1 cellular context compared by ENCODE assay signal in the genomic region with DNA sequence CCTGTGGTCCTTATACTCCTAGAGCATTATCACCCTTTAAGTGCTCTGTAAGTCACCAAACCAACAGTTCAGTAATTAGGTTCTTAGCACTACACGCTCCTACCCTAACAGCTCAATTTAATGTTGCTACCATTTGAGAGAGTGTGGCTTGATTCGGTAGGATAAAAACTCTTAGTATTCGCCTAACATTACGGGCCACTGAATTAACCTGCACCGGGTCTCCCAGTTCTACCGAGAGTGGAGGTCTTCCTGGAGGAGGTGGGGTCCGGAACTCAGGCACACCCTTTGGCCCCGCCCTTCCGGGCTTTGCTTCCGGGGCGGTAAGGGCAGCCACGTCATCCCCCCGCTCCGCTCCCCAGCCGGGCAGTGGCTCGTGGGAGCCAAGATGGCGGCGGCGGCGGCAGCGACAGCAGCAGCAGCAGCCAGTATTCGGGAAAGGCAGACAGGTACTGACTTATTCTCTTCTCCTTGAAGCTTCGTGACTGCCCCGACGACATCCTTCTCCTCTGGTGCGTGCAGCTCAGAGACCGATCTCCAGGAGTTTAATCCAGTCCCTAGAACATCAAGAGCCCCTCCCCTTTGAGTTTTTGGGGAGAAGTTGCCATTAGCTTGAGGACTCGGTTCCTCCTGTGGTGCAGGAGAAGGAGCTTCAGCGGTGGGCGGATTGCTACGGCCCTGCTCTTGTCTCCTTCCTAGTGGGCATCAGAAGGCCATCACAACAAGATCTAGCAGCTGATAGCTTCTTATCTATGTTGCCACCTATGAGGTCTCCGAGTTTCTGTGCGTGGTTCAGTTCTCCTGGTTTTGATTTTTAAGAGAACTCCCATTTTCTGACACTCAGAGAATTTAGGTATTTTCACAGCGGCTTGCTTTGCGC.
TF ChIP-seq lines count a peak whose summit lies in the region.

A gene with protein sequence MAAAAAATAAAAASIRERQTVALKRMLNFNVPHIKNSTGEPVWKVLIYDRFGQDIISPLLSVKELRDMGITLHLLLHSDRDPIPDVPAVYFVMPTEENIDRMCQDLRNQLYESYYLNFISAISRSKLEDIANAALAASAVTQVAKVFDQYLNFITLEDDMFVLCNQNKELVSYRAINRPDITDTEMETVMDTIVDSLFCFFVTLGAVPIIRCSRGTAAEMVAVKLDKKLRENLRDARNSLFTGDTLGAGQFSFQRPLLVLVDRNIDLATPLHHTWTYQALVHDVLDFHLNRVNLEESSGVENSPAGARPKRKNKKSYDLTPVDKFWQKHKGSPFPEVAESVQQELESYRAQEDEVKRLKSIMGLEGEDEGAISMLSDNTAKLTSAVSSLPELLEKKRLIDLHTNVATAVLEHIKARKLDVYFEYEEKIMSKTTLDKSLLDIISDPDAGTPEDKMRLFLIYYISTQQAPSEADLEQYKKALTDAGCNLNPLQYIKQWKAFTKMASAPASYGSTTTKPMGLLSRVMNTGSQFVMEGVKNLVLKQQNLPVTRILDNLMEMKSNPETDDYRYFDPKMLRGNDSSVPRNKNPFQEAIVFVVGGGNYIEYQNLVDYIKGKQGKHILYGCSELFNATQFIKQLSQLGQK (plus strand): TSS at position 366 of the 877 bp plus-strand sequence. CDS start 20 bp downstream, at position 386.

TF ChIP-seq in K562, 482 proteins besides CTCF, POLR2A, EP300 and RAD21 (continued from another document and continues in another):
- TF ChIP-seq, protein P1, sequence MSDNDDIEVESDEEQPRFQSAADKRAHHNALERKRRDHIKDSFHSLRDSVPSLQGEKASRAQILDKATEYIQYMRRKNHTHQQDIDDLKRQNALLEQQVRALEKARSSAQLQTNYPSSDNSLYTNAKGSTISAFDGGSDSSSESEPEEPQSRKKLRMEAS (CRISPR knock-in tag; IDR thresholded peaks at IDR 0.05), result peak; percentile 56; the same call in 1 of the 2 replicates
- TF ChIP-seq, protein P2, sequence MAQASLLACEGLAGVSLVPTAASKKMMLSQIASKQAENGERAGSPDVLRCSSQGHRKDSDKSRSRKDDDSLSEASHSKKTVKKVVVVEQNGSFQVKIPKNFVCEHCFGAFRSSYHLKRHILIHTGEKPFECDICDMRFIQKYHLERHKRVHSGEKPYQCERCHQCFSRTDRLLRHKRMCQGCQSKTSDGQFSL (CRISPR knock-in tag; IDR thresholded peaks at IDR 0.05), result peak; percentile 57; the same call in 1 of the 2 replicates
- TF ChIP-seq, protein P2 (tag; IDR thresholded peaks at IDR 0.05), result no peak
- TF ChIP-seq, protein P3, sequence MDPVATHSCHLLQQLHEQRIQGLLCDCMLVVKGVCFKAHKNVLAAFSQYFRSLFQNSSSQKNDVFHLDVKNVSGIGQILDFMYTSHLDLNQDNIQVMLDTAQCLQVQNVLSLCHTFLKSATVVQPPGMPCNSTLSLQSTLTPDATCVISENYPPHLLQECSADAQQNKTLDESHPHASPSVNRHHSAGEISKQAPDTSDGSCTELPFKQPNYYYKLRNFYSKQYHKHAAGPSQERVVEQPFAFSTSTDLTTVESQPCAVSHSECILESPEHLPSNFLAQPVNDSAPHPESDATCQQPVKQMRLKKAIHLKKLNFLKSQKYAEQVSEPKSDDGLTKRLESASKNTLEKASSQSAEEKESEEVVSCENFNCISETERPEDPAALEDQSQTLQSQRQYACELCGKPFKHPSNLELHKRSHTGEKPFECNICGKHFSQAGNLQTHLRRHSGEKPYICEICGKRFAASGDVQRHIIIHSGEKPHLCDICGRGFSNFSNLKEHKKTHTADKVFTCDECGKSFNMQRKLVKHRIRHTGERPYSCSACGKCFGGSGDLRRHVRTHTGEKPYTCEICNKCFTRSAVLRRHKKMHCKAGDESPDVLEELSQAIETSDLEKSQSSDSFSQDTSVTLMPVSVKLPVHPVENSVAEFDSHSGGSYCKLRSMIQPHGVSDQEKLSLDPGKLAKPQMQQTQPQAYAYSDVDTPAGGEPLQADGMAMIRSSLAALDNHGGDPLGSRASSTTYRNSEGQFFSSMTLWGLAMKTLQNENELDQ (CRISPR knock-in tag; IDR thresholded peaks at IDR 0.05; ENCODE audit: borderline replicate concordance), result no peak
- TF ChIP-seq MAFK (IDR thresholded peaks at IDR 0.05; ENCODE audit: low read length), result no peak
- no peak for TF ChIP-seq KLF16 (IDR thresholded peaks at IDR 0.05)
- TF ChIP-seq ZNF347 (CRISPR knock-in tag; IDR thresholded peaks at IDR 0.05; ENCODE audit: low read depth), result no peak
- TF ChIP-seq, protein P4, sequence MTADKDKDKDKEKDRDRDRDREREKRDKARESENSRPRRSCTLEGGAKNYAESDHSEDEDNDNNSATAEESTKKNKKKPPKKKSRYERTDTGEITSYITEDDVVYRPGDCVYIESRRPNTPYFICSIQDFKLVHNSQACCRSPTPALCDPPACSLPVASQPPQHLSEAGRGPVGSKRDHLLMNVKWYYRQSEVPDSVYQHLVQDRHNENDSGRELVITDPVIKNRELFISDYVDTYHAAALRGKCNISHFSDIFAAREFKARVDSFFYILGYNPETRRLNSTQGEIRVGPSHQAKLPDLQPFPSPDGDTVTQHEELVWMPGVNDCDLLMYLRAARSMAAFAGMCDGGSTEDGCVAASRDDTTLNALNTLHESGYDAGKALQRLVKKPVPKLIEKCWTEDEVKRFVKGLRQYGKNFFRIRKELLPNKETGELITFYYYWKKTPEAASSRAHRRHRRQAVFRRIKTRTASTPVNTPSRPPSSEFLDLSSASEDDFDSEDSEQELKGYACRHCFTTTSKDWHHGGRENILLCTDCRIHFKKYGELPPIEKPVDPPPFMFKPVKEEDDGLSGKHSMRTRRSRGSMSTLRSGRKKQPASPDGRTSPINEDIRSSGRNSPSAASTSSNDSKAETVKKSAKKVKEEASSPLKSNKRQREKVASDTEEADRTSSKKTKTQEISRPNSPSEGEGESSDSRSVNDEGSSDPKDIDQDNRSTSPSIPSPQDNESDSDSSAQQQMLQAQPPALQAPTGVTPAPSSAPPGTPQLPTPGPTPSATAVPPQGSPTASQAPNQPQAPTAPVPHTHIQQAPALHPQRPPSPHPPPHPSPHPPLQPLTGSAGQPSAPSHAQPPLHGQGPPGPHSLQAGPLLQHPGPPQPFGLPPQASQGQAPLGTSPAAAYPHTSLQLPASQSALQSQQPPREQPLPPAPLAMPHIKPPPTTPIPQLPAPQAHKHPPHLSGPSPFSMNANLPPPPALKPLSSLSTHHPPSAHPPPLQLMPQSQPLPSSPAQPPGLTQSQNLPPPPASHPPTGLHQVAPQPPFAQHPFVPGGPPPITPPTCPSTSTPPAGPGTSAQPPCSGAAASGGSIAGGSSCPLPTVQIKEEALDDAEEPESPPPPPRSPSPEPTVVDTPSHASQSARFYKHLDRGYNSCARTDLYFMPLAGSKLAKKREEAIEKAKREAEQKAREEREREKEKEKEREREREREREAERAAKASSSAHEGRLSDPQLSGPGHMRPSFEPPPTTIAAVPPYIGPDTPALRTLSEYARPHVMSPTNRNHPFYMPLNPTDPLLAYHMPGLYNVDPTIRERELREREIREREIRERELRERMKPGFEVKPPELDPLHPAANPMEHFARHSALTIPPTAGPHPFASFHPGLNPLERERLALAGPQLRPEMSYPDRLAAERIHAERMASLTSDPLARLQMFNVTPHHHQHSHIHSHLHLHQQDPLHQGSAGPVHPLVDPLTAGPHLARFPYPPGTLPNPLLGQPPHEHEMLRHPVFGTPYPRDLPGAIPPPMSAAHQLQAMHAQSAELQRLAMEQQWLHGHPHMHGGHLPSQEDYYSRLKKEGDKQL (CRISPR knock-in tag; IDR thresholded peaks at IDR 0.05; ENCODE audit: borderline replicate concordance), result no peak
- TF ChIP-seq HNRNPLL (IDR thresholded peaks at IDR 0.05; ENCODE audit: low read depth, low read length, poor library complexity, severe bottlenecking), result no peak
- TF ChIP-seq, protein P5, sequence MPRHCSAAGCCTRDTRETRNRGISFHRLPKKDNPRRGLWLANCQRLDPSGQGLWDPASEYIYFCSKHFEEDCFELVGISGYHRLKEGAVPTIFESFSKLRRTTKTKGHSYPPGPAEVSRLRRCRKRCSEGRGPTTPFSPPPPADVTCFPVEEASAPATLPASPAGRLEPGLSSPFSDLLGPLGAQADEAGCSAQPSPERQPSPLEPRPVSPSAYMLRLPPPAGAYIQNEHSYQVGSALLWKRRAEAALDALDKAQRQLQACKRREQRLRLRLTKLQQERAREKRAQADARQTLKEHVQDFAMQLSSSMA (CRISPR knock-in tag; IDR thresholded peaks at IDR 0.05), result no peak
- TF ChIP-seq, protein P6, sequence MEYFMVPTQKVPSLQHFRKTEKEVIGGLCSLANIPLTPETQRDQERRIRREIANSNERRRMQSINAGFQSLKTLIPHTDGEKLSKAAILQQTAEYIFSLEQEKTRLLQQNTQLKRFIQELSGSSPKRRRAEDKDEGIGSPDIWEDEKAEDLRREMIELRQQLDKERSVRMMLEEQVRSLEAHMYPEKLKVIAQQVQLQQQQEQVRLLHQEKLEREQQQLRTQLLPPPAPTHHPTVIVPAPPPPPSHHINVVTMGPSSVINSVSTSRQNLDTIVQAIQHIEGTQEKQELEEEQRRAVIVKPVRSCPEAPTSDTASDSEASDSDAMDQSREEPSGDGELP (CRISPR knock-in tag; IDR thresholded peaks at IDR 0.05; ENCODE audit: borderline replicate concordance), result peak; percentile 85
- no peak for TF ChIP-seq PHTF2 (CRISPR knock-in tag; IDR thresholded peaks at IDR 0.05)
- TF ChIP-seq, protein P7, sequence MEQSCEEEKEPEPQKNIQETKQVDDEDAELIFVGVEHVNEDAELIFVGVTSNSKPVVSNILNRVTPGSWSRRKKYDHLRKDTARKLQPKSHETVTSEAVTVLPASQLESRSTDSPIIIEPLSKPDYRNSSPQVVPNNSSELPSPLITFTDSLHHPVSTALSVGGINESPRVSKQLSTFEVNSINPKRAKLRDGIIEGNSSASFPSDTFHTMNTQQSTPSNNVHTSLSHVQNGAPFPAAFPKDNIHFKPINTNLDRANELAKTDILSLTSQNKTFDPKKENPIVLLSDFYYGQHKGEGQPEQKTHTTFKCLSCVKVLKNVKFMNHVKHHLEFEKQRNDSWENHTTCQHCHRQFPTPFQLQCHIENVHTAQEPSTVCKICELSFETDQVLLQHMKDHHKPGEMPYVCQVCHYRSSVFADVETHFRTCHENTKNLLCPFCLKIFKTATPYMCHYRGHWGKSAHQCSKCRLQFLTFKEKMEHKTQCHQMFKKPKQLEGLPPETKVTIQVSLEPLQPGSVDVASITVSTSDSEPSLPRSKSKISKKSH (CRISPR knock-in tag; IDR thresholded peaks at IDR 0.05), result no peak
- TF ChIP-seq KHSRP (IDR thresholded peaks at IDR 0.05), result no peak
- TF ChIP-seq, protein P8, sequence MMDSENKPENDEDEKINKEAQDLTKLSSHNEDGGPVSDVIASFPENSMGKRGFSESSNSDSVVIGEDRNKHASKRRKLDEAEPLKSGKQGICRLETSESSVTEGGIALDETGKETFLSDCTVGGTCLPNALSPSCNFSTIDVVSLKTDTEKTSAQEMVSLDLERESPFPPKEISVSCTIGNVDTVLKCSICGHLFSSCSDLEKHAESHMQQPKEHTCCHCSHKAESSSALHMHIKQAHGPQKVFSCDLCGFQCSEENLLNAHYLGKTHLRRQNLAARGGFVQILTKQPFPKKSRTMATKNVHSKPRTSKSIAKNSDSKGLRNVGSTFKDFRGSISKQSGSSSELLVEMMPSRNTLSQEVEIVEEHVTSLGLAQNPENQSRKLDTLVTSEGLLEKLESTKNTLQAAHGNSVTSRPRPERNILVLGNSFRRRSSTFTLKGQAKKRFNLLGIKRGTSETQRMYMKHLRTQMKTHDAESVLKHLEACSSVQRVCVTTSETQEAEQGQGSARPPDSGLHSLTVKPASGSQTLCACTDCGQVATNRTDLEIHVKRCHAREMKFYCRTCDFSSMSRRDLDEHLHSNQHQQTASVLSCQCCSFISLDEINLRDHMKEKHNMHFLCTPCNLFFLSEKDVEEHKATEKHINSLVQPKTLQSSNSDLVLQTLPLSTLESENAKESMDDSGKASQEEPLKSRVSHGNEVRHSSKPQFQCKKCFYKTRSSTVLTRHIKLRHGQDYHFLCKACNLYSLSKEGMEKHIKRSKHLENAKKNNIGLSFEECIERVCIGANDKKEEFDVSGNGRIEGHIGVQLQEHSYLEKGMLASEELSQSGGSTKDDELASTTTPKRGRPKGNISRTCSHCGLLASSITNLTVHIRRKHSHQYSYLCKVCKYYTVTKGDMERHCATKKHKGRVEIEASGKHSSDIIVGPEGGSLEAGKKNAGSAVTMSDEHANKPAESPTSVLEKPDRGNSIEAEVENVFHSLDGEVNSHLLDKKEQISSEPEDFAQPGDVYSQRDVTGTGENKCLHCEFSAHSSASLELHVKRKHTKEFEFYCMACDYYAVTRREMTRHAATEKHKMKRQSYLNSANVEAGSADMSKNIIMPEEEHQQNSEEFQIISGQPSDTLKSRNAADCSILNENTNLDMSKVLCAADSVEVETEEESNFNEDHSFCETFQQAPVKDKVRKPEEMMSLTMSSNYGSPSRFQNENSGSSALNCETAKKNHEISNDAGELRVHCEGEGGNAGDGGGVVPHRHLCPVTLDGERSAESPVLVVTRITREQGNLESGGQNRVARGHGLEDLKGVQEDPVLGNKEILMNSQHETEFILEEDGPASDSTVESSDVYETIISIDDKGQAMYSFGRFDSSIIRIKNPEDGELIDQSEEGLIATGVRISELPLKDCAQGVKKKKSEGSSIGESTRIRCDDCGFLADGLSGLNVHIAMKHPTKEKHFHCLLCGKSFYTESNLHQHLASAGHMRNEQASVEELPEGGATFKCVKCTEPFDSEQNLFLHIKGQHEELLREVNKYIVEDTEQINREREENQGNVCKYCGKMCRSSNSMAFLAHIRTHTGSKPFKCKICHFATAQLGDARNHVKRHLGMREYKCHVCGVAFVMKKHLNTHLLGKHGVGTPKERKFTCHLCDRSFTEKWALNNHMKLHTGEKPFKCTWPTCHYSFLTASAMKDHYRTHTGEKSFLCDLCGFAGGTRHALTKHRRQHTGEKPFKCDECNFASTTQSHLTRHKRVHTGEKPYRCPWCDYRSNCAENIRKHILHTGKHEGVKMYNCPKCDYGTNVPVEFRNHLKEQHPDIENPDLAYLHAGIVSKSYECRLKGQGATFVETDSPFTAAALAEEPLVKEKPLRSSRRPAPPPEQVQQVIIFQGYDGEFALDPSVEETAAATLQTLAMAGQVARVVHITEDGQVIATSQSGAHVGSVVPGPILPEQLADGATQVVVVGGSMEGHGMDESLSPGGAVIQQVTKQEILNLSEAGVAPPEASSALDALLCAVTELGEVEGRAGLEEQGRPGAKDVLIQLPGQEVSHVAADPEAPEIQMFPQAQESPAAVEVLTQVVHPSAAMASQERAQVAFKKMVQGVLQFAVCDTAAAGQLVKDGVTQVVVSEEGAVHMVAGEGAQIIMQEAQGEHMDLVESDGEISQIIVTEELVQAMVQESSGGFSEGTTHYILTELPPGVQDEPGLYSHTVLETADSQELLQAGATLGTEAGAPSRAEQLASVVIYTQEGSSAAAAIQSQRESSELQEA (IDR thresholded peaks at IDR 0.05; ENCODE audit: low read depth), result no peak
- TF ChIP-seq CBX1 (IDR thresholded peaks at IDR 0.05; ENCODE audit: low read depth), result peak; percentile 79; the same call in 1 of the 2 replicates
- TF ChIP-seq TBP (optimal IDR thresholded peaks at IDR 0.05; ENCODE audit: low read depth, low read length), result peak; percentile 93
- no peak for TF ChIP-seq STAG1 (CRISPR knock-in tag; IDR thresholded peaks at IDR 0.05; ENCODE audit: borderline replicate concordance)
- no peak for TF ChIP-seq SAFB2 (IDR thresholded peaks at IDR 0.05; ENCODE audit: borderline replicate concordance, low read depth, low read length, severe bottlenecking)
- TF ChIP-seq ZNF75A (CRISPR knock-in tag; IDR thresholded peaks at IDR 0.05), result no peak
- no peak for TF ChIP-seq ZNF696 (CRISPR knock-in tag; conservative IDR thresholded peaks at IDR 0.05)
- peak; percentile 98 for TF ChIP-seq POLR2G (IDR thresholded peaks at IDR 0.05; ENCODE audit: low read depth, low read length)
